9 cellular contexts compared by ENCODE assay signal in the genomic region with DNA sequence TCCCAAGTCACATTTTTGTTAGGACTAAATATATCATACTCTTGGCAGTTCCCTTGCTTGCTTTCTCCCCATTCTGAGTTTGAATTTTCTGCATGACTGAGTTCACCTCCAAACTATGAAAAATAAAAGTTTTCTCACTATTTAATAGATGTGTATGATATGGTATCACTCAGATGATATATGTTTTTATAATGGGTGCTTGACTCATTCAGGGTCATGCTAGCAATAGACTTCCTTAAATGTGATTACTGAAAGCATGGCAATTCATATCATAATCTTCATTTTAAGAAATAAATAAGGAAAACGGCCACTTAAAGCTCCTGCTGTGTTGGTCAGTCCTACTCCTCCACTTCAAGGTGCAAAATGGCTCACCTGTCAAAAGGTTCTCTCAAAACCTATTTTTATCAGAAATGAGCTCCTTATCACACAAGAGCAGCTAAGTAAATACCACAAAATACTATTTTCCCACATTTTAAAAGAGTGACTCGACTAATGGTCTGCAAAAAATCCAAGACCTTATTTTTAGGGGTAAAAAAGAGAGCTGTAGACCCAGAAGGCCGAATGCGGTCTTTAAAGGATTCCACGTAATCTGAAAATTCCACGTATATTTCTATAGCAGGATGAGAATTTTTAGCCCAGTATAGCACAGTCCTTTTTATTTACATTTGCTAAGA. TPM values are rescaled to one million over a fixed set of nuclear protein-coding genes. Genes with fewer than 3 reads are reported as not detected.
DNase-seq lines count a peak whose midpoint lies in the region; ATAC-seq and TF ChIP-seq lines count a peak whose summit lies in the region.
"Had no signal": no experiment of that assay in that cellular context is flagged by ENCODE, and none has a peak within 500 bp of the region (broad histone marks: within the 10 kb centered on the region; RNA-seq: fewer than 3 reads in every experiment).

No MANE protein-coding gene starts in this region.

- no peak for TF ChIP-seq POLR2A in Peyer's patch (IDR thresholded peaks at IDR 0.05)

- H3K27me3 ChIP-seq in H7 (ENCODE audit: control insufficient read depth, insufficient read depth, low read length) (no peaks in the 10 kb centered on the region), Peyer's patch (no peaks in the 10 kb centered on the region), esophagus (ENCODE audit: control insufficient read depth in 1 of 2, insufficient read depth in 2 of 2, low read length in 2 of 2) (no peaks in the 10 kb centered on the region)

- no peaks in the 10 kb centered on the region for H3K36me3 ChIP-seq in H7 (replicated peaks; ENCODE audit: control insufficient read depth, insufficient read depth, low read length)
- no peaks in the 10 kb centered on the region for H3K36me3 ChIP-seq in Peyer's patch
- no peaks in the 10 kb centered on the region for H3K36me3 ChIP-seq in esophagus (ENCODE audit: control insufficient read depth in 2 of 2, insufficient read depth in 2 of 2, low read length in 1 of 2)
- H3K36me3 ChIP-seq in mucosa of descending colon (ENCODE audit: low read depth), result no peaks in the 10 kb centered on the region

- ATAC-seq in mucosa of descending colon (no peak), HG02840 (IDR thresholded peaks at IDR 0.05; ENCODE audit: low FRiP score, unreplicated experiment) (no peak)

- H3K4me1 ChIP-seq in Peyer's patch, result peaks cover 0 to 22% (median 2%) of the 10 kb centered on the region in 4 donors
- no peaks in the 10 kb centered on the region for H3K4me1 ChIP-seq in esophagus (ENCODE audit: control insufficient read depth in 2 of 2, insufficient read depth in 2 of 2, low read length in 1 of 2)
- peaks cover 7% of the 10 kb centered on the region for H3K4me1 ChIP-seq in mucosa of descending colon (ENCODE audit: low read depth)

- H3K27ac ChIP-seq in Peyer's patch (peak overlapping the region; percentile 89 to 95 (median 92)), esophagus (ENCODE audit: low read depth in 2 of 2, low read length in 1 of 2) (peak overlapping the region; percentile 93 to 99)

- H3K9me3 ChIP-seq in Peyer's patch, result no peaks in the 10 kb centered on the region
- H3K9me3 ChIP-seq in esophagus (ENCODE audit: control insufficient read depth in 2 of 2, insufficient read depth in 1 of 2, low read depth in 1 of 2, low read length in 1 of 2), result no peaks in the 10 kb centered on the region
- H3K9me3 ChIP-seq in mucosa of descending colon, result no peaks in the 10 kb centered on the region

- intact Hi-C loops in mucosa of descending colon (cut with DNase I, micrococcal nuclease), result no loop called here

- no peak for TF ChIP-seq CTCF in Peyer's patch (IDR thresholded peaks at IDR 0.05)
- TF ChIP-seq CTCF in mucosa of descending colon (IDR thresholded peaks at IDR 0.05), result no peak

- H3K4me3 ChIP-seq in H7 (ENCODE audit: insufficient read depth, low read depth, low read length) (peak overlapping the region; percentile 95), Peyer's patch (peak overlapping the region; percentile 63 to 74 (median 72)), esophagus (ENCODE audit: low read depth in 1 of 2, low read length in 2 of 2) (peak overlapping the region in 1 of 2 donors; percentile 84), skeletal muscle cell (ENCODE audit: low read depth, low read length) (peak overlapping the region; percentile 66), mucosa of descending colon (no peak overlapping the region)

- WGBS in esophagus, 2 donors, result 39 to 48% methylated on average over 6 of the region's 6 CpGs

- DNase-seq in H7 (no peak), Peyer's patch (no peak), skeletal muscle cell (ENCODE audit: low read depth) (no peak), mucosa of descending colon (no peak), cerebellum (ENCODE audit: low spot score) (no peak), cerebellar cortex (ENCODE audit: low spot score) (no peak)

RNA-seq across cellular contexts. Expression of gene C14orf93, which starts 3.9 kb away (rescaled TPM):
- total RNA-seq in H7 (2014; rRNA removed; shearing (Covaris generic)), result 13.2 and 16.9 TPM in 2 replicates
- total RNA-seq in Peyer's patch (10 to 100 TPM; 11.0 to 34.4 (median 19.8) TPM), mucosa of descending colon (10 to 100 TPM; 11.0 to 16.3 (median 11.8) TPM), cerebellum (5.2 TPM)
- polyA plus RNA-seq in esophagus, result 1 to 10 TPM; 4.7 to 6.1 TPM

RNA-seq across cellular contexts. Expression of gene AJUBA, which starts 23.6 kb away (rescaled TPM):
- total RNA-seq in H7 (2014; rRNA removed; shearing (Covaris generic)), result 27.0 and 27.5 TPM in 2 replicates
- total RNA-seq in Peyer's patch (1 to 10 TPM in 3 of 4 donors, under 1 TPM in 1; 0.70 to 3.3 (median 2.4) TPM), mucosa of descending colon (1 to 10 TPM; 1.5 to 4.7 (median 2.3) TPM), cerebellum (7.4 TPM)
- 10 to 100 TPM; 16.5 to 19.7 TPM for polyA plus RNA-seq in esophagus

RNA-seq across cellular contexts. Expression of gene PSMB5, which starts 28.7 kb away (rescaled TPM):
- 262 and 328 TPM in 2 replicates for total RNA-seq in H7 (2014; rRNA removed; shearing (Covaris generic))
- total RNA-seq in Peyer's patch, result 100 to 1,000 TPM in 1 of 4 donors, 10 to 100 TPM in 3; 49.6 to 116 (median 68.8) TPM
- polyA plus RNA-seq in esophagus, result 100 to 1,000 TPM in 1 of 2 donors, 10 to 100 TPM in 1; 35.1 to 136 TPM
- 10 to 100 TPM; 54.4 to 94.3 (median 92.5) TPM for total RNA-seq in mucosa of descending colon
- 74.6 TPM for total RNA-seq in cerebellum

RNA-seq across cellular contexts. Expression of gene PSMB11, which starts 36.0 kb away (rescaled TPM):
- total RNA-seq in H7 (2014; rRNA removed; shearing (Covaris generic)), result not detected in 2 replicates
- not detected for total RNA-seq in Peyer's patch
- polyA plus RNA-seq in esophagus, result not detected
- total RNA-seq in mucosa of descending colon, result not detected
- not detected for total RNA-seq in cerebellum
- total RNA-seq: T-helper 1 cell treated with Interleukin-12 subunit alpha and Interleukin-12 subunit beta and Interleukin-4 antibody, amounts not matched to agents 30 ng/mL and 1 ng/mL, for 36 hours had no signal

RNA-seq across cellular contexts. Expression of gene HAUS4, which starts 49.1 kb away (rescaled TPM):
- total RNA-seq in H7 (2014; rRNA removed; shearing (Covaris generic)), result 96.5 and 104 TPM in 2 replicates
- total RNA-seq in Peyer's patch (100 to 1,000 TPM in 1 of 4 donors, 10 to 100 TPM in 3; 73.4 to 105 (median 83.5) TPM), mucosa of descending colon (10 to 100 TPM; 34.0 to 42.8 (median 41.4) TPM), cerebellum (25.0 TPM)
- polyA plus RNA-seq in esophagus, result 10 to 100 TPM; 17.0 to 23.5 TPM
